In genomic region chr1:64809309-64809708, GRCh38 we compare ENCODE assay signal across 32 cellular contexts.
"Had no signal": no experiment of that assay in that cellular context is flagged by ENCODE, and none has a peak within 500 bp of the region (broad histone marks: within the 10 kb centered on the region; RNA-seq: fewer than 3 reads in every experiment).

No MANE protein-coding gene starts in this region.

- H3K9me3 ChIP-seq: adrenal gland, ascending aorta, body of pancreas, breast epithelium had no signal

- ATAC-seq: activated naive CD4-positive, alpha-beta T cell treated with anti-CD3 and anti-CD28 coated beads, Interleukin-2, amount 50 U/mL, for 72 hours; activated naive CD8-positive, alpha-beta T cell treated with anti-CD3 and anti-CD28 coated beads, Interleukin-2, amount 50 U/mL, for 24 hours; activated T-cell treated with anti-CD3 and anti-CD28 coated beads, Interleukin-2, amount 50 U/mL, for 4 hours; activated T-cell treated with anti-CD3 and anti-CD28 coated beads, Interleukin-2, amount 50 U/mL, for 72 hours; activated T-helper 17 cell treated with anti-CD3 and anti-CD28 coated beads, Interleukin-2, amount 50 U/mL, for 72 hours; body of pancreas had no signal

- H3K4me1 ChIP-seq: adrenal gland, body of pancreas, breast epithelium had no signal

- H3K36me3 ChIP-seq: adrenal gland, brain microvascular endothelial cell, breast epithelium had no signal

- H3K4me3 ChIP-seq: adrenal gland, ascending aorta, body of pancreas, breast epithelium, cardiac muscle cell had no signal

- DNase-seq: activated effector memory CD4-positive, alpha-beta T cell treated with anti-CD3 and anti-CD28 coated beads, Interleukin-2, amount 50 U/mL, for 16 hours; activated effector memory CD4-positive, alpha-beta T cell treated with Interleukin-2 at 50 U/mL for 16 hours; activated gamma-delta T cell; activated gamma-delta T cell treated with Interleukin-2 at 50 U/mL for 16 hours; activated naive CD4-positive, alpha-beta T cell; activated naive CD4-positive, alpha-beta T cell treated with anti-CD3 and anti-CD28 coated beads for 36 hours; activated naive CD4-positive, alpha-beta T cell treated with anti-CD3 and anti-CD28 coated beads, Interleukin-2, amount 10 ng/mL, durations not matched to agents 7 days and 5 days; activated naive CD4-positive, alpha-beta T cell treated with anti-CD3 and anti-CD28 coated beads, Interleukin-2, amount 50 U/mL, for 16 hours; activated naive CD4-positive, alpha-beta T cell treated with Interleukin-2 at 50 U/mL for 16 hours; activated naive CD8-positive, alpha-beta T cell treated with anti-CD3 and anti-CD28 coated beads for 36 hours; activated naive CD8-positive, alpha-beta T cell treated with anti-CD3 and anti-CD28 coated beads, Interleukin-2, amount 10 ng/mL, durations not matched to agents 7 days and 5 days; activated naive CD8-positive, alpha-beta T cell treated with anti-CD3 and anti-CD28 coated beads, Interleukin-2, amount 50 U/mL, for 24 hours; activated T-cell treated with anti-CD3 and anti-CD28 coated beads, Interleukin-2, amount 50 U/mL, for 4 hours; activated T-cell treated with anti-CD3 and anti-CD28 coated beads, Interleukin-2, amount 50 U/mL, for 48 hours; activated T-cell treated with anti-CD3 and anti-CD28 coated beads, Interleukin-2, amount 50 U/mL, for 72 hours; adrenal gland; amniotic stem cell; amygdala; anterior cingulate cortex; aorta; body of pancreas; brain microvascular endothelial cell; caudate nucleus; central memory CD4-positive, alpha-beta T cell; cerebellar nuclear complex had no signal

- FAIRE-seq: astrocyte, bronchial epithelial cell had no signal

- H3K27ac ChIP-seq: adrenal gland, ascending aorta, body of pancreas, brain microvascular endothelial cell, breast epithelium, cardiac muscle cell had no signal
